1 cellular context compared by ENCODE assay signal in the genomic region with DNA sequence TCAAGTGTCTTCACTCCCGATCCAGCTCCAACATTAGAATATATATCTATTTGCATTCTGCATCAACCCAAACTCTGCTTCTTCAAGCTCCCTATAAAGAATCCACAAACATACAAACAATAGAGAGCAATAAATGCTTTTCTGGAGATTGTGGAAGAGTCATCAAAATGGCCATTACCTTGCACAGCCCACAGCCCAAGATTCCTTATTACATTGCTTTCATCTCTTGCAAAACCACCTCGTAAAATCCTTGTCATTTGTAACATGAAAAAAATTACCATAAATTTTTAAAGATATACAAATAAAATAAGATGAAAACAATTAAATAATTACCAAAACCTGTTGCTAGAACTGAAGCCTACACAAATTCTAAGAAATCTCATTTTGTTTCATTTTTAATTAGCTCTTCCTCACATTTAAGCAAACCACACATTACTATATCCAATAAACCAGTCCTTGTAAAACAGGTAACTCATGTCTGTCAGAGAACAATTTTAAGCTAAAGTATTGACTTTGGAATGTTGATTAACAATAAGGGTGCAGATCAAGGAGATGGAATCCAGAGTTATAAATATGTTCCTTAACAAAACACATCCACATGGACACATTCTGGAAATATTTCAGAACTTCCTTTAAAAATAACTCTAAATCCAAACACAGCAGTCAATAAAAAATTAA.
TF ChIP-seq lines count a peak whose summit lies in the region.

No MANE protein-coding gene starts in this region.

TF ChIP-seq in GM23338, 12 proteins besides CTCF, POLR2A, EP300 and RAD21 (continued from another document):
- TF ChIP-seq ZNF462 (CRISPR knock-in tag; IDR thresholded peaks at IDR 0.05) (no peak), EZH2 (IDR thresholded peaks at IDR 0.05; ENCODE audit: low read depth, unreplicated experiment) (no peak), ZNF331 (CRISPR knock-in tag; IDR thresholded peaks at IDR 0.05; ENCODE audit: low read depth) (no peak), STAT1 (IDR thresholded peaks at IDR 0.05; ENCODE audit: unreplicated experiment) (no peak), ZNF114 (CRISPR knock-in tag; IDR thresholded peaks at IDR 0.05) (no peak), EZH2phosphoT487 (IDR thresholded peaks at IDR 0.05; ENCODE audit: unreplicated experiment) (no peak), ETS1 (IDR thresholded peaks at IDR 0.05) (no peak), CREB1 (CRISPR knock-in tag; IDR thresholded peaks at IDR 0.05; ENCODE audit: low read depth) (no peak), POLR2AphosphoS5 (IDR thresholded peaks at IDR 0.05; ENCODE audit: low read depth) (no peak)
- TF ChIP-seq, protein P1, sequence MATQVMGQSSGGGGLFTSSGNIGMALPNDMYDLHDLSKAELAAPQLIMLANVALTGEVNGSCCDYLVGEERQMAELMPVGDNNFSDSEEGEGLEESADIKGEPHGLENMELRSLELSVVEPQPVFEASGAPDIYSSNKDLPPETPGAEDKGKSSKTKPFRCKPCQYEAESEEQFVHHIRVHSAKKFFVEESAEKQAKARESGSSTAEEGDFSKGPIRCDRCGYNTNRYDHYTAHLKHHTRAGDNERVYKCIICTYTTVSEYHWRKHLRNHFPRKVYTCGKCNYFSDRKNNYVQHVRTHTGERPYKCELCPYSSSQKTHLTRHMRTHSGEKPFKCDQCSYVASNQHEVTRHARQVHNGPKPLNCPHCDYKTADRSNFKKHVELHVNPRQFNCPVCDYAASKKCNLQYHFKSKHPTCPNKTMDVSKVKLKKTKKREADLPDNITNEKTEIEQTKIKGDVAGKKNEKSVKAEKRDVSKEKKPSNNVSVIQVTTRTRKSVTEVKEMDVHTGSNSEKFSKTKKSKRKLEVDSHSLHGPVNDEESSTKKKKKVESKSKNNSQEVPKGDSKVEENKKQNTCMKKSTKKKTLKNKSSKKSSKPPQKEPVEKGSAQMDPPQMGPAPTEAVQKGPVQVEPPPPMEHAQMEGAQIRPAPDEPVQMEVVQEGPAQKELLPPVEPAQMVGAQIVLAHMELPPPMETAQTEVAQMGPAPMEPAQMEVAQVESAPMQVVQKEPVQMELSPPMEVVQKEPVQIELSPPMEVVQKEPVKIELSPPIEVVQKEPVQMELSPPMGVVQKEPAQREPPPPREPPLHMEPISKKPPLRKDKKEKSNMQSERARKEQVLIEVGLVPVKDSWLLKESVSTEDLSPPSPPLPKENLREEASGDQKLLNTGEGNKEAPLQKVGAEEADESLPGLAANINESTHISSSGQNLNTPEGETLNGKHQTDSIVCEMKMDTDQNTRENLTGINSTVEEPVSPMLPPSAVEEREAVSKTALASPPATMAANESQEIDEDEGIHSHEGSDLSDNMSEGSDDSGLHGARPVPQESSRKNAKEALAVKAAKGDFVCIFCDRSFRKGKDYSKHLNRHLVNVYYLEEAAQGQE (IDR thresholded peaks at IDR 0.05; ENCODE audit: unreplicated experiment): no peak
